ENCODE assay signal across 8 cellular contexts in the genomic region with DNA sequence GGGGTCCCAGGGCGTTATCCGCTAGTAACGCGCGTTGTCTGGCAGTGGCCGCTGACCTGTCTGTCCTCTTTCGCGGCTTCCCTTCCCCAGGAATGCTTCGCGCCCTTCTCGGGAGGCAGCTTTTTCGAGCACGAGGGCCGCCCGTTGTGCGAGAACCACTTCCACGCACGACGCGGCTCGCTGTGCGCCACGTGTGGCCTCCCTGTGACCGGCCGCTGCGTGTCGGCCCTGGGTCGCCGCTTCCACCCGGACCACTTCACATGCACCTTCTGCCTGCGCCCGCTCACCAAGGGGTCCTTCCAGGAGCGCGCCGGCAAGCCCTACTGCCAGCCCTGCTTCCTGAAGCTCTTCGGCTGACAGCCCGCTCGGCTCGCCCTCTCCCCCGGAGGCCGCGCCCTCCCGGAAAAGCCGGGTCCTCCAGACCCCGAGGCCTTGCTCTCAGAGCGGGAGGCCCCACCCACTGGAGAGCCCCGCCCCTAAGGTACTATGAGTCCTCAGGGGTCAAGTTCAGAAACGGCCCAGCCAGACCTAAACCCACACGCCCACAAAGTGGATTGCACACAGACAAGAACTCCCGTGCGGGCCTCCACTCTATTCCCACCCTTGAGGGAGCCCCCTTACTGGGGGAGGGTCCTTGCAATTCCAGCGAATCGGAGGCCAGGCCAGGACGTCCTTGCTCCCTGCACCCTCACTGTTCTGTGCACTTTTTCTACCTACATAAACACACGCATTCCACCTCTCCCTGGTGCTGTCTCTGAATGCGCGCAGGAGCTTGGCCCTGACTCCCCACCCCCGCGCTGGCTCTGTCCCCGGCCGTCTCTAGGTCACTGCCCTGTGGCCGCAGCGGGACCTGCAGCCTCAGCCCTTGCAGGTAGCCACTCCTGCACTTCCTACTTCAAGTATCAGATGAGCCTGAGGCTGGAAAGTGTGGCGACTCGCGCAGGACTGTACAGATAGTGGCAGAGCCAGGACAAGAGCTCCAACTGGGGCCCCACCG. TPM values are rescaled to one million over a fixed set of nuclear protein-coding genes. Genes with fewer than 3 reads are reported as not detected.
A peak's percentile ranks its signal among the peaks of the same experiment; 100 is the strongest.
DNase-seq lines count a peak whose midpoint lies in the region; ATAC-seq, FAIRE-seq and TF ChIP-seq lines count a peak whose summit lies in the region.

No MANE protein-coding gene starts in this region.

- no peak for FAIRE-seq in frontal cortex (lab: Jason Lieb, UNC)

- POLR2A ChIA-PET in SK-N-SH (lab: Yijun Ruan, JAX): no interaction called here

- no peaks in the 10 kb centered on the region for H3K36me3 Mint-ChIP-seq in activated naive CD8-positive, alpha-beta T cell treated with anti-CD3 and anti-CD28 coated beads for 36 hours

- H3K9me3 ChIP-seq in muscle layer of colon (ENCODE audit: low read length) (no peaks in the 10 kb centered on the region), SK-N-SH (no peaks in the 10 kb centered on the region)

- H3K4me3 Mint-ChIP-seq in activated naive CD8-positive, alpha-beta T cell treated with anti-CD3 and anti-CD28 coated beads for 36 hours: peak overlapping the region; percentile 61

- WGBS in SK-N-SH (ENCODE audit: low lambda C conversion rate): 93% methylated on average over 57 of the region's 67 CpGs

- no peaks in the 10 kb centered on the region for H3K9me2 ChIP-seq in SK-N-SH

- no peaks in the 10 kb centered on the region for H3K9me3 Mint-ChIP-seq in activated naive CD8-positive, alpha-beta T cell treated with anti-CD3 and anti-CD28 coated beads for 36 hours

- no peak overlapping the region for H3K4me2 ChIP-seq in SK-N-SH

- H3K4me1 ChIP-seq in muscle layer of colon (ENCODE audit: insufficient read depth, low read length): peaks cover 44% of the 10 kb centered on the region
- peaks cover 0 to 6% of the 10 kb centered on the region in 2 experiments; a peak in 1 of 4 replicates for H3K4me1 ChIP-seq in SK-N-SH (ENCODE audit: control insufficient read depth in 1 of 2, insufficient read depth in 2 of 2, low read depth in 1 of 2, low read length in 1 of 2)

- ATAC-seq in activated CD4-positive, CD25-positive, alpha-beta regulatory T cell treated with anti-CD3 and anti-CD28 coated beads, Interleukin-2, amount 50 U/mL, for 24 hours: peak; percentile 27 to 32

- CTCF ChIA-PET in SK-N-SH (lab: Yijun Ruan, JAX): interaction anchor here (0.7 to 1.9 kb wide), 3 partner anchors 17 to 47 kb away, joined by 3 to 8 read pairs (median 4); no protein-coding TSS in a partner anchor

- TF ChIP-seq CTCF in LNCaP clone FGC (IDR thresholded peaks at IDR 0.05; ENCODE audit: control insufficient read depth, extremely low read depth, insufficient read depth) (peak; percentile 53), SK-N-SH (IDR thresholded peaks at IDR 0.05) (no peak)

- H3K27ac Mint-ChIP-seq in activated naive CD8-positive, alpha-beta T cell treated with anti-CD3 and anti-CD28 coated beads for 36 hours: no peak overlapping the region

- TF ChIP-seq EP300 in SK-N-SH (IDR thresholded peaks at IDR 0.05; ENCODE audit: borderline replicate concordance in 1 of 2, low read depth in 1 of 2, low read length in 1 of 2): no peak

- H3K27ac ChIP-seq in muscle layer of colon (ENCODE audit: low read depth, low read length) (peak overlapping the region; percentile 17), SK-N-SH (ENCODE audit: low read depth in 2 of 2, low read length in 1 of 2) (no peak overlapping the region)

- DNase-seq in activated CD4-positive, CD25-positive, alpha-beta regulatory T cell (lab: John Stamatoyannopoulos, UW): no peak
- DNase-seq in LNCaP clone FGC (ENCODE audit: low read depth): peak; percentile 46
- DNase-seq in activated naive CD8-positive, alpha-beta T cell treated with anti-CD3 and anti-CD28 coated beads for 36 hours: peak; percentile 45
- DNase-seq in NCI-H2081 (lab: John Stamatoyannopoulos, UW): no peak
- no peak for DNase-seq in frontal cortex (ENCODE audit: low spot score in 2 of 2)
- DNase-seq in SK-N-SH: no peak

- TF ChIP-seq RAD21 in SK-N-SH (IDR thresholded peaks at IDR 0.05; ENCODE audit: low read length): no peak

- H3K4me3 ChIP-seq in LNCaP clone FGC (ENCODE audit: low read depth, low read length) (peak overlapping the region; percentile 40), muscle layer of colon (ENCODE audit: low read depth in 1 of 2, low read length in 2 of 2) (no peak overlapping the region), SK-N-SH (ENCODE audit: low read depth in 2 of 2, low read length in 1 of 2) (no peak overlapping the region)

- H2AFZ ChIP-seq in SK-N-SH (ENCODE audit: low read depth): no peak overlapping the region

- peaks cover 29% of the 10 kb centered on the region for H4K20me1 ChIP-seq in SK-N-SH (ENCODE audit: insufficient read depth)

- H3K4me1 Mint-ChIP-seq in activated naive CD8-positive, alpha-beta T cell treated with anti-CD3 and anti-CD28 coated beads for 36 hours: peaks cover 16% of the 10 kb centered on the region

- peaks cover 31% of the 10 kb centered on the region for H3F3A ChIP-seq in SK-N-SH (replicated peaks; ENCODE audit: insufficient read depth)

- H3K27me3 Mint-ChIP-seq in activated naive CD8-positive, alpha-beta T cell treated with anti-CD3 and anti-CD28 coated beads for 36 hours: peaks cover 14% of the 10 kb centered on the region

- no peaks in the 10 kb centered on the region for H3K27me3 ChIP-seq in muscle layer of colon (ENCODE audit: control insufficient read depth in 1 of 2, insufficient read depth in 2 of 2, low read length in 2 of 2)
- H3K27me3 ChIP-seq in SK-N-SH (ENCODE audit: insufficient read depth): no peaks in the 10 kb centered on the region

- H3K36me3 ChIP-seq in muscle layer of colon (ENCODE audit: insufficient read depth, low read length) (peaks cover 47% of the 10 kb centered on the region), SK-N-SH (replicated peaks in 1 of 2; ENCODE audit: control insufficient read depth in 1 of 2, insufficient read depth in 2 of 2, low read length in 1 of 2) (peaks cover 27 to 35% of the 10 kb centered on the region in 2 experiments)

- H3K9ac ChIP-seq in muscle layer of colon (ENCODE audit: low read length) (no peak overlapping the region), SK-N-SH (no peak overlapping the region)

- peaks cover 26% of the 10 kb centered on the region for H3K79me2 ChIP-seq in SK-N-SH (ENCODE audit: insufficient read depth)

TF ChIP-seq in SK-N-SH, 30 proteins besides CTCF, POLR2A, EP300 and RAD21 (continues in another document):
- no peak for TF ChIP-seq NRF1 (IDR thresholded peaks at IDR 0.05; ENCODE audit: low read depth, low read length)
- no peak for TF ChIP-seq RXRA (IDR thresholded peaks at IDR 0.05; ENCODE audit: borderline replicate concordance, low read depth)
- no peak for TF ChIP-seq TCF12 (IDR thresholded peaks at IDR 0.05)
- no peak for TF ChIP-seq FOSL2 (IDR thresholded peaks at IDR 0.05; ENCODE audit: borderline replicate concordance, low read depth)
- no peak for TF ChIP-seq GATA2 (CRISPR knock-in tag; IDR thresholded peaks at IDR 0.05)
- no peak for TF ChIP-seq FOXM1 (IDR thresholded peaks at IDR 0.05; ENCODE audit: low read depth)
- TF ChIP-seq GABPA (IDR thresholded peaks at IDR 0.05; ENCODE audit: low read depth): no peak

RNA-seq across cellular contexts. Expression of a gene that starts 5.4 kb away (rescaled TPM):
- under 1 TPM in 1 of 2 experiments, not detected in 1; 0.08 TPM for total RNA-seq in activated naive CD8-positive, alpha-beta T cell treated with anti-CD3 and anti-CD28 coated beads for 36 hours
- total RNA-seq in frontal cortex: 1.2 TPM
- 0.31 and 0.58 TPM in 2 replicates for polyA plus RNA-seq in SK-N-SH (2012; rRNA removed)
- 0.12 and 0.14 TPM in 2 replicates for polyA plus RNA-seq in SK-N-SH (2012; cell fraction: cytosol; rRNA removed)
- polyA plus RNA-seq in SK-N-SH (2012; cell fraction: nucleus; rRNA removed): 2.5 and 2.6 TPM in 2 replicates

RNA-seq across cellular contexts. Expression of a gene that starts 5.6 kb away (rescaled TPM):
- under 1 TPM; 0.32 to 0.49 TPM for total RNA-seq in activated naive CD8-positive, alpha-beta T cell treated with anti-CD3 and anti-CD28 coated beads for 36 hours
- 1.2 TPM for total RNA-seq in frontal cortex
- 29.7 and 30.4 TPM in 2 replicates for polyA plus RNA-seq in SK-N-SH (2012; rRNA removed)
- polyA plus RNA-seq in SK-N-SH (2012; cell fraction: cytosol; rRNA removed): 15.3 and 29.1 TPM in 2 replicates
- polyA plus RNA-seq in SK-N-SH (2012; cell fraction: nucleus; rRNA removed): 90.7 and 142 TPM in 2 replicates

RNA-seq across cellular contexts. Expression of a gene that starts 18.2 kb away (rescaled TPM):
- 10 to 100 TPM; 13.7 to 14.3 TPM for total RNA-seq in activated naive CD8-positive, alpha-beta T cell treated with anti-CD3 and anti-CD28 coated beads for 36 hours
- 10.6 TPM for total RNA-seq in frontal cortex
- polyA plus RNA-seq in SK-N-SH (2012; rRNA removed): 7.0 and 8.9 TPM in 2 replicates
- polyA plus RNA-seq in SK-N-SH (2012; cell fraction: cytosol; rRNA removed): 3.1 and 4.3 TPM in 2 replicates
- polyA plus RNA-seq in SK-N-SH (2012; cell fraction: nucleus; rRNA removed): 27.4 and 34.6 TPM in 2 replicates

RNA-seq across cellular contexts. Expression of a gene that starts 30.7 kb away (rescaled TPM):
- 10 to 100 TPM; 36.6 to 37.4 TPM for total RNA-seq in activated naive CD8-positive, alpha-beta T cell treated with anti-CD3 and anti-CD28 coated beads for 36 hours
- total RNA-seq in frontal cortex: 26.9 TPM
- polyA plus RNA-seq in SK-N-SH (2012; rRNA removed): 36.5 and 46.8 TPM in 2 replicates
- 11.5 and 18.3 TPM in 2 replicates for polyA plus RNA-seq in SK-N-SH (2012; cell fraction: cytosol; rRNA removed)
- 230 and 273 TPM in 2 replicates for polyA plus RNA-seq in SK-N-SH (2012; cell fraction: nucleus; rRNA removed)

RNA-seq across cellular contexts. Expression of a gene that starts 34.9 kb away (rescaled TPM):
- total RNA-seq in activated naive CD8-positive, alpha-beta T cell treated with anti-CD3 and anti-CD28 coated beads for 36 hours: under 1 TPM in 1 of 2 experiments, not detected in 1; 0.12 TPM
- 0.41 TPM for total RNA-seq in frontal cortex
- polyA plus RNA-seq in SK-N-SH (2012; rRNA removed): 0.45 and 0.61 TPM in 2 replicates
- polyA plus RNA-seq in SK-N-SH (2012; cell fraction: cytosol; rRNA removed): 0.28 and 0.49 TPM in 2 replicates
- 0.35 and 0.46 TPM in 2 replicates for polyA plus RNA-seq in SK-N-SH (2012; cell fraction: nucleus; rRNA removed)

Comparison
In these comparisons a context has a peak if more than half of its experiments do, and no peak if none do; other contexts are left out.
1. DNase-seq: peak in LNCaP clone FGC (single experiment) and activated naive CD8-positive, alpha-beta T cell treated with anti-CD3 and anti-CD28 coated beads for 36 hours (single experiment); none in activated CD4-positive, CD25-positive, alpha-beta regulatory T cell (0 of 4), NCI-H2081 (0 of 2), frontal cortex (0 of 2) and SK-N-SH (single experiment).